37 cellular contexts compared by ENCODE assay signal in the genomic region with DNA sequence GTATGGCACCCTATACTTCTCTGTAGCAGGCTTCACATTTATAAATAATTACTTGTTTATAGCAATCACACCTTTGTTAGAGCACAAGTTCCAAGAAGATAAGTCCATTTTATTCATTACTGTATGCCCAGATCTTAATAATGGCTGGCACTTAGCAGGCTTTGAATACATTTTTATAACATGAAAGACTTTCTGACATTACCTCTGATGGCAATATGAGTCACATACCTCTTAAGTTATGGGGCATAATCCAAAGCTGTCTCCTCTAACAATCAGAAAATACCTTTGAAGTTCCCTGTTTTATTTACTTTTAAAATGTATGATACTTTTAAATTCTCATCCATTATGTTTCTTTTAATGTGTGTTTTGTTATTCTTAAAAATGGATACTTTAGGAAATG. TPM values are rescaled to one million over a fixed set of nuclear protein-coding genes. Genes with fewer than 3 reads are reported as not detected.
"Had no signal": no experiment of that assay in that cellular context is flagged by ENCODE, and none has a peak within 500 bp of the region (broad histone marks: within the 10 kb centered on the region; RNA-seq: fewer than 3 reads in every experiment).

No MANE protein-coding gene starts in this region.

- DNase-seq: activated CD4-positive, alpha-beta memory T cell treated with anti-CD3 and anti-CD28 coated beads for 36 hours; activated CD4-positive, alpha-beta T cell treated with anti-CD3 and anti-CD28 coated beads for 36 hours; activated CD4-positive, alpha-beta T cell treated with anti-CD3 and anti-CD28 coated beads, Interleukin-2, amount 10 ng/mL, durations not matched to agents 24 days and 14 days; activated CD4-positive, CD25-positive, alpha-beta regulatory T cell; activated CD4-positive, CD25-positive, alpha-beta regulatory T cell treated with anti-CD3 and anti-CD28 coated beads, Interleukin-2, amount 50 U/mL, for 72 hours; activated CD8-positive, alpha-beta memory T cell treated with anti-CD3 and anti-CD28 coated beads, Interleukin-2, amount 10 ng/mL, durations not matched to agents 7 days and 5 days; activated CD8-positive, alpha-beta memory T cell treated with anti-CD3 and anti-CD28 coated beads, Interleukin-2, amount 50 U/mL, for 4 hours; activated CD8-positive, alpha-beta T cell treated with anti-CD3 and anti-CD28 coated beads, Interleukin-2, amount 10 ng/mL, durations not matched to agents 7 days and 5 days; activated effector memory CD4-positive, alpha-beta T cell treated with anti-CD3 and anti-CD28 coated beads, Interleukin-2, amount 50 U/mL, for 16 hours; activated naive CD4-positive, alpha-beta T cell treated with anti-CD3 and anti-CD28 coated beads for 36 hours; activated naive CD8-positive, alpha-beta T cell treated with anti-CD3 and anti-CD28 coated beads for 36 hours; activated naive CD8-positive, alpha-beta T cell treated with anti-CD3 and anti-CD28 coated beads, Interleukin-2, amount 50 U/mL, for 24 hours; activated T-cell treated with anti-CD3 and anti-CD28 coated beads, Interleukin-2, amount 50 U/mL, for 1 hour; activated T-cell treated with anti-CD3 and anti-CD28 coated beads, Interleukin-2, amount 50 U/mL, for 48 hours; adrenal gland; amygdala; aorta; body of pancreas; central memory CD4-positive, alpha-beta T cell; cerebellar nuclear complex; dorsolateral prefrontal cortex; effector memory CD4-positive, alpha-beta T cell; endodermal cell; foreskin melanocyte; heart right ventricle; T-helper 2 cell had no signal

- H3K36me3 ChIP-seq: adrenal gland, cardiac muscle cell had no signal

- ATAC-seq: activated CD4-positive, alpha-beta T cell treated with anti-CD3 and anti-CD28 coated beads for 36 hours; activated CD8-positive, alpha-beta memory T cell treated with anti-CD3 and anti-CD28 coated beads, Interleukin-2, amount 10 ng/mL, durations not matched to agents 7 days and 5 days; activated CD8-positive, alpha-beta T cell treated with anti-CD3 and anti-CD28 coated beads, Interleukin-2, amount 10 ng/mL, durations not matched to agents 7 days and 5 days; activated naive CD8-positive, alpha-beta T cell treated with anti-CD3 and anti-CD28 coated beads, Interleukin-2, amount 50 U/mL, for 24 hours; body of pancreas; gastroesophageal sphincter; heart right ventricle had no signal

- H3K4me1 Mint-ChIP-seq: activated CD4-positive, alpha-beta T cell treated with anti-CD3 and anti-CD28 coated beads for 36 hours; activated CD4-positive, alpha-beta T cell treated with anti-CD3 and anti-CD28 coated beads, Interleukin-2, amount 10 ng/mL, durations not matched to agents 24 days and 14 days; activated CD8-positive, alpha-beta memory T cell treated with anti-CD3 and anti-CD28 coated beads, Interleukin-2, amount 10 ng/mL, durations not matched to agents 7 days and 5 days; activated naive CD4-positive, alpha-beta T cell treated with anti-CD3 and anti-CD28 coated beads, Interleukin-2, amount 50 U/mL, for 24 hours; activated naive CD8-positive, alpha-beta T cell treated with anti-CD3 and anti-CD28 coated beads for 36 hours; activated naive CD8-positive, alpha-beta T cell treated with anti-CD3 and anti-CD28 coated beads, Interleukin-2, amount 50 U/mL, for 24 hours had no signal

- H3K9me3 Mint-ChIP-seq: activated CD4-positive, alpha-beta memory T cell treated with anti-CD3 and anti-CD28 coated beads for 36 hours; activated CD4-positive, alpha-beta T cell treated with anti-CD3 and anti-CD28 coated beads, Interleukin-2, amount 10 ng/mL, durations not matched to agents 24 days and 14 days; activated naive CD4-positive, alpha-beta T cell treated with anti-CD3 and anti-CD28 coated beads for 36 hours; activated naive CD4-positive, alpha-beta T cell treated with anti-CD3 and anti-CD28 coated beads, Interleukin-2, amount 50 U/mL, for 24 hours; activated naive CD8-positive, alpha-beta T cell treated with anti-CD3 and anti-CD28 coated beads for 36 hours; activated naive CD8-positive, alpha-beta T cell treated with anti-CD3 and anti-CD28 coated beads, Interleukin-2, amount 50 U/mL, for 24 hours; activated T-helper 1 cell treated with anti-CD3 and anti-CD28 coated beads, Interleukin-12 subunit alpha, Interleukin-12 subunit beta, Interleukin-2, Interleukin-4 antibody, amounts not matched to agents 30 ng/mL and 10 ng/mL and 1 ng/mL, durations not matched to agents 14 hours and 24 hours and 36 hours; activated T-helper 2 cell treated with anti-CD3 and anti-CD28 coated beads, Interferon-gamma antibody, Interleukin-2, Interleukin-4, amounts not matched to agents 10 μg/mL and 5 μg/mL and 100 μg/mL, durations not matched to agents 14 hours and 24 hours and 36 hours; dendritic cell treated with granulocyte-macrophage colony-stimulating factor and Interleukin-4, amounts not matched to agents 40 ng/mL and 50 ng/mL, for 4 days; endodermal cell had no signal

- H3K4me1 ChIP-seq: adrenal gland, body of pancreas had no signal

- H3K9me3 ChIP-seq: adrenal gland, body of pancreas, esophagus muscularis mucosa, gastroesophageal sphincter, heart right ventricle had no signal

- H3K27me3 ChIP-seq: adrenal gland, body of pancreas, cardiac muscle cell, dorsolateral prefrontal cortex, esophagus muscularis mucosa, gastroesophageal sphincter, heart right ventricle had no signal

- H3K27ac Mint-ChIP-seq: activated CD4-positive, alpha-beta memory T cell treated with anti-CD3 and anti-CD28 coated beads for 36 hours; activated CD4-positive, alpha-beta T cell treated with anti-CD3 and anti-CD28 coated beads for 36 hours; activated CD4-positive, alpha-beta T cell treated with anti-CD3 and anti-CD28 coated beads, Interleukin-2, amount 10 ng/mL, durations not matched to agents 24 days and 14 days; activated CD8-positive, alpha-beta memory T cell treated with anti-CD3 and anti-CD28 coated beads, Interleukin-2, amount 10 ng/mL, durations not matched to agents 7 days and 5 days; activated CD8-positive, alpha-beta T cell treated with anti-CD3 and anti-CD28 coated beads, Interleukin-2, amount 10 ng/mL, durations not matched to agents 7 days and 5 days; activated naive CD4-positive, alpha-beta T cell treated with anti-CD3 and anti-CD28 coated beads for 36 hours; activated naive CD4-positive, alpha-beta T cell treated with anti-CD3 and anti-CD28 coated beads, Interleukin-2, amount 50 U/mL, for 24 hours; activated naive CD8-positive, alpha-beta T cell treated with anti-CD3 and anti-CD28 coated beads for 36 hours; activated naive CD8-positive, alpha-beta T cell treated with anti-CD3 and anti-CD28 coated beads, Interleukin-2, amount 50 U/mL, for 24 hours; activated T-helper 1 cell treated with anti-CD3 and anti-CD28 coated beads, Interleukin-12 subunit alpha, Interleukin-12 subunit beta, Interleukin-2, Interleukin-4 antibody, amounts not matched to agents 30 ng/mL and 10 ng/mL and 1 ng/mL, durations not matched to agents 14 hours and 24 hours and 36 hours; activated T-helper 2 cell treated with anti-CD3 and anti-CD28 coated beads, Interferon-gamma antibody, Interleukin-2, Interleukin-4, amounts not matched to agents 10 μg/mL and 5 μg/mL and 100 μg/mL, durations not matched to agents 14 hours and 24 hours and 36 hours; dendritic cell treated with granulocyte-macrophage colony-stimulating factor and Interleukin-4, amounts not matched to agents 40 ng/mL and 50 ng/mL, for 4 days; endodermal cell had no signal

- H3K4me3 ChIP-seq: adrenal gland, body of pancreas, cardiac muscle cell, coronary artery, dorsolateral prefrontal cortex, esophagus muscularis mucosa, gastroesophageal sphincter, heart right ventricle had no signal

- H3K27ac ChIP-seq: adrenal gland, body of pancreas, cardiac muscle cell, coronary artery, dorsolateral prefrontal cortex, esophagus muscularis mucosa, gastroesophageal sphincter, heart right ventricle had no signal

- H3K27me3 Mint-ChIP-seq: activated CD8-positive, alpha-beta memory T cell treated with anti-CD3 and anti-CD28 coated beads, Interleukin-2, amount 10 ng/mL, durations not matched to agents 7 days and 5 days; dendritic cell treated with granulocyte-macrophage colony-stimulating factor and Interleukin-4, amounts not matched to agents 40 ng/mL and 50 ng/mL, for 4 days had no signal

- H3K36me3 Mint-ChIP-seq: activated naive CD4-positive, alpha-beta T cell treated with anti-CD3 and anti-CD28 coated beads, Interleukin-2, amount 50 U/mL, for 24 hours; activated naive CD8-positive, alpha-beta T cell treated with anti-CD3 and anti-CD28 coated beads for 36 hours had no signal

- H3K4me3 Mint-ChIP-seq: activated CD4-positive, alpha-beta memory T cell treated with anti-CD3 and anti-CD28 coated beads for 36 hours; activated CD4-positive, alpha-beta T cell treated with anti-CD3 and anti-CD28 coated beads for 36 hours; activated CD4-positive, alpha-beta T cell treated with anti-CD3 and anti-CD28 coated beads, Interleukin-2, amount 10 ng/mL, durations not matched to agents 24 days and 14 days; activated CD8-positive, alpha-beta memory T cell treated with anti-CD3 and anti-CD28 coated beads, Interleukin-2, amount 10 ng/mL, durations not matched to agents 7 days and 5 days; activated CD8-positive, alpha-beta T cell treated with anti-CD3 and anti-CD28 coated beads, Interleukin-2, amount 10 ng/mL, durations not matched to agents 7 days and 5 days; activated naive CD4-positive, alpha-beta T cell treated with anti-CD3 and anti-CD28 coated beads for 36 hours; activated naive CD4-positive, alpha-beta T cell treated with anti-CD3 and anti-CD28 coated beads, Interleukin-2, amount 50 U/mL, for 24 hours; activated naive CD8-positive, alpha-beta T cell treated with anti-CD3 and anti-CD28 coated beads for 36 hours; activated naive CD8-positive, alpha-beta T cell treated with anti-CD3 and anti-CD28 coated beads, Interleukin-2, amount 50 U/mL, for 24 hours; activated T-helper 1 cell treated with anti-CD3 and anti-CD28 coated beads, Interleukin-12 subunit alpha, Interleukin-12 subunit beta, Interleukin-2, Interleukin-4 antibody, amounts not matched to agents 30 ng/mL and 10 ng/mL and 1 ng/mL, durations not matched to agents 14 hours and 24 hours and 36 hours; dendritic cell treated with granulocyte-macrophage colony-stimulating factor and Interleukin-4, amounts not matched to agents 40 ng/mL and 50 ng/mL, for 4 days; endodermal cell had no signal

RNA-seq across cellular contexts. Expression of a gene that starts 12.2 kb away (rescaled TPM):
- total RNA-seq: activated CD4-positive, alpha-beta memory T cell treated with anti-CD3 and anti-CD28 coated beads for 36 hours; activated CD4-positive, alpha-beta T cell treated with anti-CD3 and anti-CD28 coated beads for 36 hours; activated CD4-positive, alpha-beta T cell treated with anti-CD3 and anti-CD28 coated beads, Interleukin-2, amount 10 ng/mL, durations not matched to agents 24 days and 14 days; activated CD8-positive, alpha-beta memory T cell treated with anti-CD3 and anti-CD28 coated beads for 36 hours; activated CD8-positive, alpha-beta memory T cell treated with anti-CD3 and anti-CD28 coated beads, Interleukin-2, amount 10 ng/mL, durations not matched to agents 7 days and 5 days; activated CD8-positive, alpha-beta T cell treated with anti-CD3 and anti-CD28 coated beads, Interleukin-2, amount 10 ng/mL, durations not matched to agents 7 days and 5 days; activated naive CD4-positive, alpha-beta T cell treated with anti-CD3 and anti-CD28 coated beads for 36 hours; activated naive CD8-positive, alpha-beta T cell treated with anti-CD3 and anti-CD28 coated beads for 36 hours; activated T-helper 1 cell treated with anti-CD3 and anti-CD28 coated beads, Interleukin-12 subunit alpha, Interleukin-12 subunit beta, Interleukin-2, Interleukin-4 antibody, amounts not matched to agents 30 ng/mL and 10 ng/mL and 1 ng/mL, durations not matched to agents 14 hours and 24 hours and 36 hours; activated T-helper 2 cell treated with anti-CD3 and anti-CD28 coated beads, Interferon-gamma antibody, Interleukin-2, Interleukin-4, amounts not matched to agents 10 μg/mL and 5 μg/mL and 100 μg/mL, durations not matched to agents 14 hours and 24 hours and 36 hours; body of pancreas; endodermal cell; glomerular endothelial cell; T-helper 1 cell treated with Interleukin-12 subunit alpha and Interleukin-12 subunit beta and Interleukin-4 antibody, amounts not matched to agents 30 ng/mL and 1 ng/mL, for 36 hours had no signal
